In the genomic region with DNA sequence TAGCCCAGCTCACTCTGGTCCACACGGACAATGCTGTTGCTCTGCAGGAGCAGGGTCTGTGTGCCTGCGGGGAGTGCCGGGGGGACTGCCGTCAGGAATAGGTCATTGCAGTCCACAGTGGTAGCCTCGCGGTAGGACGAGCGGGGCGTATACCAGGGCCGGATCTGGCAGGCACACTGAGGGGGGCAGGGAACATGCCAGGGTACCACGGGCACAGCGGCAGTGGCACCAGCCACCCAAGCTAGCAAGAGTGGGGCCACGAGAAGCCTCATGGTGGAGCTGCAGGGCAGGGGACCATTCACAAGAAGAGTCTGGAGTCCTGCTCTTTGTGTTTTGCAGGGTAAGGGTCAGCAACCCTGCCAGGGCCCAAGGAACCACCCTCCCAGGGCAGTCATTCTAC, we compare ENCODE assay signal across 1 cellular context.
TF ChIP-seq lines count a peak whose summit lies in the region.

No MANE protein-coding gene starts in this region.

TF ChIP-seq in SK-N-SH treated with all-trans-retinoic acid at 6 μM for 48 hours, 23 proteins besides CTCF, POLR2A, EP300 and RAD21 (continued from another document):
- TF ChIP-seq, protein P1, sequence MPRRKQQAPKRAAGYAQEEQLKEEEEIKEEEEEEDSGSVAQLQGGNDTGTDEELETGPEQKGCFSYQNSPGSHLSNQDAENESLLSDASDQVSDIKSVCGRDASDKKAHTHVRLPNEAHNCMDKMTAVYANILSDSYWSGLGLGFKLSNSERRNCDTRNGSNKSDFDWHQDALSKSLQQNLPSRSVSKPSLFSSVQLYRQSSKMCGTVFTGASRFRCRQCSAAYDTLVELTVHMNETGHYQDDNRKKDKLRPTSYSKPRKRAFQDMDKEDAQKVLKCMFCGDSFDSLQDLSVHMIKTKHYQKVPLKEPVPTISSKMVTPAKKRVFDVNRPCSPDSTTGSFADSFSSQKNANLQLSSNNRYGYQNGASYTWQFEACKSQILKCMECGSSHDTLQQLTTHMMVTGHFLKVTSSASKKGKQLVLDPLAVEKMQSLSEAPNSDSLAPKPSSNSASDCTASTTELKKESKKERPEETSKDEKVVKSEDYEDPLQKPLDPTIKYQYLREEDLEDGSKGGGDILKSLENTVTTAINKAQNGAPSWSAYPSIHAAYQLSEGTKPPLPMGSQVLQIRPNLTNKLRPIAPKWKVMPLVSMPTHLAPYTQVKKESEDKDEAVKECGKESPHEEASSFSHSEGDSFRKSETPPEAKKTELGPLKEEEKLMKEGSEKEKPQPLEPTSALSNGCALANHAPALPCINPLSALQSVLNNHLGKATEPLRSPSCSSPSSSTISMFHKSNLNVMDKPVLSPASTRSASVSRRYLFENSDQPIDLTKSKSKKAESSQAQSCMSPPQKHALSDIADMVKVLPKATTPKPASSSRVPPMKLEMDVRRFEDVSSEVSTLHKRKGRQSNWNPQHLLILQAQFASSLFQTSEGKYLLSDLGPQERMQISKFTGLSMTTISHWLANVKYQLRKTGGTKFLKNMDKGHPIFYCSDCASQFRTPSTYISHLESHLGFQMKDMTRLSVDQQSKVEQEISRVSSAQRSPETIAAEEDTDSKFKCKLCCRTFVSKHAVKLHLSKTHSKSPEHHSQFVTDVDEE (CRISPR knock-in tag; IDR thresholded peaks at IDR 0.05): no peak
- TF ChIP-seq SNAI2 (CRISPR knock-in tag; IDR thresholded peaks at IDR 0.05): no peak
- no peak for TF ChIP-seq PPARA (CRISPR knock-in tag; IDR thresholded peaks at IDR 0.05; ENCODE audit: borderline replicate concordance)
- TF ChIP-seq, protein P2, sequence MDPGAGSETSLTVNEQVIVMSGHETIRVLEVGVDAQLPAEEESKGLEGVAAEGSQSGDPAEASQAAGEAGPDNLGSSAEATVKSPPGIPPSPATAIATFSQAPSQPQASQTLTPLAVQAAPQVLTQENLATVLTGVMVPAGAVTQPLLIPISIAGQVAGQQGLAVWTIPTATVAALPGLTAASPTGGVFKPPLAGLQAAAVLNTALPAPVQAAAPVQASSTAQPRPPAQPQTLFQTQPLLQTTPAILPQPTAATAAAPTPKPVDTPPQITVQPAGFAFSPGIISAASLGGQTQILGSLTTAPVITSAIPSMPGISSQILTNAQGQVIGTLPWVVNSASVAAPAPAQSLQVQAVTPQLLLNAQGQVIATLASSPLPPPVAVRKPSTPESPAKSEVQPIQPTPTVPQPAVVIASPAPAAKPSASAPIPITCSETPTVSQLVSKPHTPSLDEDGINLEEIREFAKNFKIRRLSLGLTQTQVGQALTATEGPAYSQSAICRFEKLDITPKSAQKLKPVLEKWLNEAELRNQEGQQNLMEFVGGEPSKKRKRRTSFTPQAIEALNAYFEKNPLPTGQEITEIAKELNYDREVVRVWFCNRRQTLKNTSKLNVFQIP (CRISPR knock-in tag; IDR thresholded peaks at IDR 0.05; ENCODE audit: borderline replicate concordance, low read depth): no peak
- TF ChIP-seq, protein P3, sequence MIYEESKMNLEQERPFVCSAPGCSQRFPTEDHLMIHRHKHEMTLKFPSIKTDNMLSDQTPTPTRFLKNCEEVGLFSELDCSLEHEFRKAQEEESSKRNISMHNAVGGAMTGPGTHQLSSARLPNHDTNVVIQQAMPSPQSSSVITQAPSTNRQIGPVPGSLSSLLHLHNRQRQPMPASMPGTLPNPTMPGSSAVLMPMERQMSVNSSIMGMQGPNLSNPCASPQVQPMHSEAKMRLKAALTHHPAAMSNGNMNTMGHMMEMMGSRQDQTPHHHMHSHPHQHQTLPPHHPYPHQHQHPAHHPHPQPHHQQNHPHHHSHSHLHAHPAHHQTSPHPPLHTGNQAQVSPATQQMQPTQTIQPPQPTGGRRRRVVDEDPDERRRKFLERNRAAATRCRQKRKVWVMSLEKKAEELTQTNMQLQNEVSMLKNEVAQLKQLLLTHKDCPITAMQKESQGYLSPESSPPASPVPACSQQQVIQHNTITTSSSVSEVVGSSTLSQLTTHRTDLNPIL (CRISPR knock-in tag; IDR thresholded peaks at IDR 0.05; ENCODE audit: low read depth): no peak
